ENCODE assay signal across 1 cellular context in the genomic region with DNA sequence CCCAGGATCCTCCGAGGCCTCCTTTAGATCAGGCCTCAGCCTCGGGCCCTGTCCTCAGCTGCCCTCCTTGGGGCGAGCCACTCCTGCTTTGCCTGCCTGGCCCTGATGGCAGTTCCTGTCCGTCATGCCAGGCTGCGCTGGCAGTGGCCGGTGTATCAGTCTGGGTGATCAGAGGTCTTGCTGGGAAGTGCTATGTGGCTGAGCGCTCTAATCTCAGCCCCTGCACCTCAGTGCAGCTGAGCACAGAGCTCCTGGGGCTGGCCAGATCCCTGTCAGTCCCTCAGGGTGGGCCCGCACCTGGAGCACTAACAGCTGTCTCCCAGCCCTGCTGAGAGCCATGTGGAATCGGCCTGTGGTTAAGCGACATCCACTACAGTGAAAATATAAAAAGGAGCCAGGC.
TF ChIP-seq lines count a peak whose summit lies in the region.

No MANE protein-coding gene starts in this region.

TF ChIP-seq in SK-N-SH treated with all-trans-retinoic acid at 6 μM for 48 hours, 23 proteins besides CTCF, POLR2A, EP300 and RAD21 (continued from another document):
- TF ChIP-seq ZNF8 (CRISPR knock-in tag; IDR thresholded peaks at IDR 0.05) (no peak), ZC3H10 (CRISPR knock-in tag; IDR thresholded peaks at IDR 0.05) (no peak), TCF4 (CRISPR knock-in tag; IDR thresholded peaks at IDR 0.05; ENCODE audit: borderline replicate concordance) (no peak), RARB (CRISPR knock-in tag; IDR thresholded peaks at IDR 0.05) (no peak)
- TF ChIP-seq, protein P1, sequence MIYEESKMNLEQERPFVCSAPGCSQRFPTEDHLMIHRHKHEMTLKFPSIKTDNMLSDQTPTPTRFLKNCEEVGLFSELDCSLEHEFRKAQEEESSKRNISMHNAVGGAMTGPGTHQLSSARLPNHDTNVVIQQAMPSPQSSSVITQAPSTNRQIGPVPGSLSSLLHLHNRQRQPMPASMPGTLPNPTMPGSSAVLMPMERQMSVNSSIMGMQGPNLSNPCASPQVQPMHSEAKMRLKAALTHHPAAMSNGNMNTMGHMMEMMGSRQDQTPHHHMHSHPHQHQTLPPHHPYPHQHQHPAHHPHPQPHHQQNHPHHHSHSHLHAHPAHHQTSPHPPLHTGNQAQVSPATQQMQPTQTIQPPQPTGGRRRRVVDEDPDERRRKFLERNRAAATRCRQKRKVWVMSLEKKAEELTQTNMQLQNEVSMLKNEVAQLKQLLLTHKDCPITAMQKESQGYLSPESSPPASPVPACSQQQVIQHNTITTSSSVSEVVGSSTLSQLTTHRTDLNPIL (CRISPR knock-in tag; IDR thresholded peaks at IDR 0.05; ENCODE audit: low read depth) = no peak
- TF ChIP-seq, protein P2, sequence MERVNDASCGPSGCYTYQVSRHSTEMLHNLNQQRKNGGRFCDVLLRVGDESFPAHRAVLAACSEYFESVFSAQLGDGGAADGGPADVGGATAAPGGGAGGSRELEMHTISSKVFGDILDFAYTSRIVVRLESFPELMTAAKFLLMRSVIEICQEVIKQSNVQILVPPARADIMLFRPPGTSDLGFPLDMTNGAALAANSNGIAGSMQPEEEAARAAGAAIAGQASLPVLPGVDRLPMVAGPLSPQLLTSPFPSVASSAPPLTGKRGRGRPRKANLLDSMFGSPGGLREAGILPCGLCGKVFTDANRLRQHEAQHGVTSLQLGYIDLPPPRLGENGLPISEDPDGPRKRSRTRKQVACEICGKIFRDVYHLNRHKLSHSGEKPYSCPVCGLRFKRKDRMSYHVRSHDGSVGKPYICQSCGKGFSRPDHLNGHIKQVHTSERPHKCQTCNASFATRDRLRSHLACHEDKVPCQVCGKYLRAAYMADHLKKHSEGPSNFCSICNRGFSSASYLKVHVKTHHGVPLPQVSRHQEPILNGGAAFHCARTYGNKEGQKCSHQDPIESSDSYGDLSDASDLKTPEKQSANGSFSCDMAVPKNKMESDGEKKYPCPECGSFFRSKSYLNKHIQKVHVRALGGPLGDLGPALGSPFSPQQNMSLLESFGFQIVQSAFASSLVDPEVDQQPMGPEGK (CRISPR knock-in tag; IDR thresholded peaks at IDR 0.05; ENCODE audit: borderline replicate concordance) = no peak
